8 cellular contexts compared by ENCODE assay signal in the genomic region with DNA sequence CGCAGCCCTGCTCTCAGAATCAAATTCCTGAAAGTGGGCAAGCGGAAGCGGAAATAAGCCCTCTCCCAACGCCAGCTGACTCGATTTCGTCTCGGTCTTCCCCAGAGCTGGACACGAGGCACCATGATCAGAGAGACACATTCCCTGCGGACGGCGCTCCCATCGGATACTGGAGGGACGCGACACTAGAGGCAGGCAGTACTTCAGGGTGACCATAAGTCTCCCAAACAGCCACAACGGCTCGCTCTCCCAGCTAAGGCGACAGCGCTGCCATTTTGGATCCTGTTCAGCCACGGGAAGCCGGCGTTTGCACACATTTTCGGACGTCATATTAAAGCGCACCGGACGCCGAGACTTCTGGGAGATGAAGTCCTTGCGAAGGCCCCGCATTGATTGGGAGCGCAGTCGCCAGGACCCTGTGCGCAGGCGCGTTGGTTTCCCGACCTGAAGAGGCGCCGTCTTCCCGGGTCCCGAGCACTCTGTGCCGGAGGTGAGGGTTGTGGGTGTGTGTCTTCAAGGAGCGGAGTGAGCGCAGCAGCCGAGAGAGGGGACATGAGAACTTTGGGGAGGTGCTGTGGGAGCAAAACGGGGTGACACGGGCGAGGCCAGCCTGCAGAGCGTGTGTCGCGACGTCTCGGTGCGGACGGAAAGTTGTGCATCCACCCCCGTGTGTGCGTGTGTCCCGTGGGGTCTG. TPM values are rescaled to one million over a fixed set of nuclear protein-coding genes. Genes with fewer than 3 reads are reported as not detected.
A peak's percentile ranks its signal among the peaks of the same experiment; 100 is the strongest.
DNase-seq lines count a peak whose midpoint lies in the region; ATAC-seq, FAIRE-seq and TF ChIP-seq lines count a peak whose summit lies in the region.

A gene (plus strand): TSS at position 439 of the 694 bp plus-strand sequence. CDS start 10,418 bp downstream, outside the sequence.

- no peaks in the 10 kb centered on the region for H3K36me3 ChIP-seq in HAP-1 (replicated peaks)
- H3K36me3 ChIP-seq in MG63 = no peaks in the 10 kb centered on the region; the same call in 1 of the 2 replicates

- H3K9me3 ChIP-seq in HAP-1 (no peaks in the 10 kb centered on the region), MG63 (no peaks in the 10 kb centered on the region)

- H3K4me3 ChIP-seq in HAP-1 (peak within 1 kb of the TSS; percentile 86), MG63 (peak within 1 kb of the TSS; percentile 94)

- H3K9me3 Mint-ChIP-seq in nephron = no peaks in the 10 kb centered on the region

- H3K4me1 ChIP-seq in HAP-1 = peaks cover 12% of the 10 kb centered on the region

- peaks cover 28% of the 10 kb centered on the region for H3K4me1 Mint-ChIP-seq in nephron

- ATAC-seq in stimulated activated naive CD8-positive, alpha-beta T cell treated with anti-CD3 and anti-CD28 coated beads, Interleukin-15, Interleukin-2, amounts not matched to agents 100 U/mL and 50 U/mL, for 24 hours = peak; percentile 94

- peak within 1 kb of the TSS; percentile 100 for H3K4me3 Mint-ChIP-seq in nephron

- in situ Hi-C loops in HAP-1 (cut with MboI; ENCODE audit: low sequenced_read_pairs) = no loop called here

- no peaks in the 10 kb centered on the region for H3K36me3 Mint-ChIP-seq in nephron (ENCODE audit: low read depth)

- H3K27ac Mint-ChIP-seq in nephron = peak within 1 kb of the TSS; percentile 99 to 100 (median 99)

- DNase-seq in HAP-1 (ENCODE audit: low spot score in 2 of 2) (peak; percentile 95 to 96), MG63 (peak; percentile 97), SHP77 (lab: John Stamatoyannopoulos, UW) (peak; percentile 97 to 98), activated gamma-delta T cell (lab: John Stamatoyannopoulos, UW) (peak; percentile 84), fibroblast of the conjunctiva (ENCODE audit: low read depth) (peak; percentile 96)
- peak; percentile 97 for DNase-seq in stimulated activated naive CD8-positive, alpha-beta T cell treated with anti-CD3 and anti-CD28 coated beads, Interleukin-15, Interleukin-2, amounts not matched to agents 100 U/mL and 50 U/mL, for 24 hours

- H3K27me3 ChIP-seq in HAP-1 (ENCODE audit: low read depth) (no peaks in the 10 kb centered on the region), MG63 (no peaks in the 10 kb centered on the region)

- FAIRE-seq in G401.6 (lab: Jason Lieb, UNC) = peak; percentile 91

- H3K27me3 Mint-ChIP-seq in nephron (ENCODE audit: low read depth) = no peaks in the 10 kb centered on the region

- no peak for TF ChIP-seq CTCF in nephron (IDR thresholded peaks at IDR 0.05; ENCODE audit: unreplicated experiment in 3 of 3)

RNA-seq across cellular contexts. Expression of the gene that starts here (rescaled TPM):
- 3.3 and 4.2 TPM in 2 replicates for total RNA-seq in MG63 (2014; rRNA removed; shearing (Covaris generic); ENCODE audit: low replicate concordance)

Comparison
In these comparisons a context has a peak if more than half of its experiments do, and no peak if none do; other contexts are left out.
1. Peak in every context shown above with its lines: DNase-seq, ATAC-seq and H3K4me3 ChIP-seq.